7 cellular contexts compared by ENCODE assay signal in genomic region chr6:41846666-41847237, GRCh38. TPM values are rescaled to one million over a fixed set of nuclear protein-coding genes. Genes with fewer than 3 reads are reported as not detected.
DNase-seq lines count a peak whose midpoint lies in the region; ATAC-seq and TF ChIP-seq lines count a peak whose summit lies in the region.

No MANE protein-coding gene starts in this region.

- no peaks in the 10 kb centered on the region for H3K9me3 Mint-ChIP-seq in activated T-helper 17 cell treated with anti-CD3 and anti-CD28 coated beads, Interleukin-2, amount 50 U/mL, for 72 hours

- peaks cover 6% of the 10 kb centered on the region for H3K4me1 Mint-ChIP-seq in activated T-helper 17 cell treated with anti-CD3 and anti-CD28 coated beads, Interleukin-2, amount 50 U/mL, for 72 hours

- TF ChIP-seq CTCF in GM12872 (IDR thresholded peaks at IDR 0.05; ENCODE audit: insufficient read depth, low read depth, low read length) = peak; percentile 89

- no peak overlapping the region for H3K4me3 Mint-ChIP-seq in activated T-helper 17 cell treated with anti-CD3 and anti-CD28 coated beads, Interleukin-2, amount 50 U/mL, for 72 hours

- DNase-seq in LHCN-M2 (ENCODE audit: low read depth) (peak; percentile 93), SHP77 (lab: John Stamatoyannopoulos, UW) (peak; percentile 22 to 55), foreskin melanocyte (peak; percentile 77), pons (ENCODE audit: low spot score) (peak; percentile 70)

- no peaks in the 10 kb centered on the region for H3K36me3 Mint-ChIP-seq in activated T-helper 17 cell treated with anti-CD3 and anti-CD28 coated beads, Interleukin-2, amount 50 U/mL, for 72 hours (ENCODE audit: low read depth)

- H3K27ac Mint-ChIP-seq in activated T-helper 17 cell treated with anti-CD3 and anti-CD28 coated beads, Interleukin-2, amount 50 U/mL, for 72 hours = peak overlapping the region; percentile 10

- no peaks in the 10 kb centered on the region for H3K27me3 Mint-ChIP-seq in activated T-helper 17 cell treated with anti-CD3 and anti-CD28 coated beads, Interleukin-2, amount 50 U/mL, for 72 hours

- ATAC-seq in activated T-helper 17 cell treated with anti-CD3 and anti-CD28 coated beads, Interleukin-2, amount 50 U/mL, for 72 hours (replicated peaks) = peak; percentile 77
- ATAC-seq in GM21786 (IDR thresholded peaks at IDR 0.05; ENCODE audit: unreplicated experiment) = no peak

RNA-seq across cellular contexts. Expression of gene USP49, which starts 48.4 kb away (rescaled TPM):
- total RNA-seq in LHCN-M2 (2014; rRNA removed) = 1.6 and 1.7 TPM in 2 replicates
- polyA plus RNA-seq in LHCN-M2 (2012) = 1.9 TPM
- 10 to 100 TPM in 1 of 2 donors, 1 to 10 TPM in 1; 8.0 to 12.0 TPM for total RNA-seq in activated T-helper 17 cell treated with anti-CD3 and anti-CD28 coated beads, Interleukin-2, amount 50 U/mL, for 72 hours

RNA-seq across cellular contexts. Expression of gene TOMM6, which starts 59.3 kb away (rescaled TPM):
- 157 and 160 TPM in 2 replicates for total RNA-seq in LHCN-M2 (2014; rRNA removed)
- 293 TPM for polyA plus RNA-seq in LHCN-M2 (2012)
- 100 to 1,000 TPM; 124 to 320 TPM for total RNA-seq in activated T-helper 17 cell treated with anti-CD3 and anti-CD28 coated beads, Interleukin-2, amount 50 U/mL, for 72 hours

Comparison
In these comparisons a context has a peak if more than half of its experiments do, and no peak if none do; other contexts are left out.
1. DNase-seq: peak in every context shown above with its lines; median percentile 93 in LHCN-M2; 77 in foreskin melanocyte; 70 in pons; 38 in SHP77.